Comparison of ENCODE assay signal across 8 cellular contexts in the genomic region with DNA sequence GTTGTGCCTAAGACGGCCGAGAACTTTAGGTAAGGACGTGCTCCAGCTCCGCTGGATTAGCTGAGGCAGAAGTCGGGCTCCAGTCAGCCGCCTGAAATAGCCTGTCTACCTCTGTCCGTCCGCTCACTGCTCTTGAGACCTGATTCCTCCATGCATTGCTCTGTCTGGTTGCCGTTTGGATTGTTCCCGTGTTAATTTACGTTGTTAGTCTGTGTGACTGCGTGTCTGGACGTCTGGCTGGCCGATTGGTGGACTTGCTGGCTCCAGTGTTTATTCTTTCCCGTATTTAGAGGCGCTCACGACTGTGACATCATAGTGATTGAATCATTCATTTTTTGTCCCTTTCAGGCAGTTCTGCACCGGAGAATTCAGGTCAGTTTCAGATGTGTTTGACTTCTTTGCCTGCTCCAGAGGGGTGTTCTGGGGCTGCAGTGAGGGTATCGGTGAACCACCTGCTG. TPM values are rescaled to one million over a fixed set of nuclear protein-coding genes. Genes with fewer than 3 reads are reported as not detected.
DNase-seq lines count a peak whose midpoint lies in the region; ATAC-seq and TF ChIP-seq lines count a peak whose summit lies in the region.

No MANE protein-coding gene starts in this region.

- H3K9me3 Mint-ChIP-seq in T-helper 1 cell treated with Interleukin-12 subunit alpha and Interleukin-12 subunit beta and Interleukin-4 antibody, amounts not matched to agents 30 μg/mL and 1 μg/mL, for 36 hours: no peaks in the 10 kb centered on the region

- TF ChIP-seq CTCF in PC-3 (conservative IDR thresholded peaks at IDR 0.05; ENCODE audit: low read depth, low read length): no peak

- H3K36me3 Mint-ChIP-seq in T-helper 1 cell treated with Interleukin-12 subunit alpha and Interleukin-12 subunit beta and Interleukin-4 antibody, amounts not matched to agents 30 μg/mL and 1 μg/mL, for 36 hours (ENCODE audit: low read depth): peaks cover 22% of the 10 kb centered on the region

- H3K4me1 Mint-ChIP-seq in T-helper 1 cell treated with Interleukin-12 subunit alpha and Interleukin-12 subunit beta and Interleukin-4 antibody, amounts not matched to agents 30 μg/mL and 1 μg/mL, for 36 hours (ENCODE audit: low read depth): peaks cover 35% of the 10 kb centered on the region

- H4K20me1 ChIP-seq in PC-3 (ENCODE audit: low read length): no peaks in the 10 kb centered on the region

- peak overlapping the region; percentile 96 for H3K4me2 ChIP-seq in PC-3 (ENCODE audit: low read length)

- peak overlapping the region; percentile 98 for H3K4me3 Mint-ChIP-seq in T-helper 1 cell treated with Interleukin-12 subunit alpha and Interleukin-12 subunit beta and Interleukin-4 antibody, amounts not matched to agents 30 μg/mL and 1 μg/mL, for 36 hours

- H3K27ac Mint-ChIP-seq in T-helper 1 cell treated with Interleukin-12 subunit alpha and Interleukin-12 subunit beta and Interleukin-4 antibody, amounts not matched to agents 30 μg/mL and 1 μg/mL, for 36 hours: peak overlapping the region; percentile 89

- no peaks in the 10 kb centered on the region for H3K27me3 Mint-ChIP-seq in T-helper 1 cell treated with Interleukin-12 subunit alpha and Interleukin-12 subunit beta and Interleukin-4 antibody, amounts not matched to agents 30 μg/mL and 1 μg/mL, for 36 hours (ENCODE audit: low read depth)

- BruUV-seq in PC-3 (replicated peaks; lab: Mats Ljungman, UMichigan): no TSS peak

- POLR2A ChIA-PET in PC-3 (lab: Charles Lee; ENCODE audit: unreplicated experiment): interaction anchor here (0.6 kb wide), 1 partner anchor 510 kb away, joined by 6 read pairs; no protein-coding TSS in a partner anchor

- no peaks in the 10 kb centered on the region for H3K9me2 ChIP-seq in PC-3 (replicated peaks; ENCODE audit: low read length)

- H3K79me2 ChIP-seq in PC-3 (ENCODE audit: low read length): peaks cover 45% of the 10 kb centered on the region

- H3K27ac ChIP-seq in PC-3 (ENCODE audit: low read length) (peak overlapping the region; percentile 64), epithelial cell of prostate (peak overlapping the region; percentile 87)

- ATAC-seq in PC-3: no peak; the same call in 1 of the 2 replicates
- no peak for ATAC-seq in HG03520 (IDR thresholded peaks at IDR 0.05; ENCODE audit: unreplicated experiment)

- H3K27me3 ChIP-seq in PC-3 (ENCODE audit: low read length): no peaks in the 10 kb centered on the region
- no peaks in the 10 kb centered on the region for H3K27me3 ChIP-seq in neuron (ENCODE audit: insufficient read depth, low read length)

- H3K36me3 ChIP-seq in PC-3 (ENCODE audit: low read depth, low read length): peaks cover 29% of the 10 kb centered on the region
- H3K36me3 ChIP-seq in neuron (ENCODE audit: insufficient read depth, low read length): peaks cover 28% of the 10 kb centered on the region

- peak overlapping the region; percentile 97 for H3K4me3 ChIP-seq in PC-3 (ENCODE audit: low read length)
- H3K4me3 ChIP-seq in neuron (ENCODE audit: low read length): peak overlapping the region; percentile 67

- H3F3A ChIP-seq in PC-3 (ENCODE audit: low read length, unreplicated experiment): no peaks in the 10 kb centered on the region

- intact Hi-C loops in PC-3 (cut with micrococcal nuclease): loop anchor here (2.0 to 10.0 kb wide), 3 partner anchors 24 to 314 kb away; a partner anchor contains a TSS

- peaks cover 22% of the 10 kb centered on the region for H3K4me1 ChIP-seq in PC-3 (ENCODE audit: insufficient read depth, low read length)
- H3K4me1 ChIP-seq in neuron (ENCODE audit: insufficient read depth, low read length): peaks cover 12% of the 10 kb centered on the region

- H2AFZ ChIP-seq in PC-3 (ENCODE audit: low read length) (peak overlapping the region; percentile 87), neuron (ENCODE audit: low read depth, low read length) (peak overlapping the region; percentile 50)

- peak overlapping the region; percentile 89 for H3K9ac ChIP-seq in PC-3 (ENCODE audit: low read length)

- H3K9me3 ChIP-seq in PC-3 (ENCODE audit: low read length): no peaks in the 10 kb centered on the region
- H3K9me3 ChIP-seq in neuron (ENCODE audit: low read length): no peaks in the 10 kb centered on the region

- DNase-seq in T-helper 1 cell: no peak
- no peak for DNase-seq in PC-3
- DNase-seq in epithelial cell of prostate (ENCODE audit: low read depth, low spot score): no peak
- no peak for DNase-seq in NCI-H1105 (lab: John Stamatoyannopoulos, UW)
- no peak for DNase-seq in NCI-H774 (lab: John Stamatoyannopoulos, UW)

- CTCF ChIA-PET in PC-3 (lab: Charles Lee): no interaction called here

RNA-seq across cellular contexts. Expression of a gene that starts 0.7 kb away (rescaled TPM):
- 81.5 and 103 TPM in 2 replicates for total RNA-seq in PC-3 (2014; rRNA removed)

RNA-seq across cellular contexts. Expression of a gene that starts 23.3 kb away (rescaled TPM):
- 1,259 and 1,468 TPM in 2 replicates for total RNA-seq in PC-3 (2014; rRNA removed)
